In genomic region chr11:119094816-119095065, GRCh38 we compare ENCODE assay signal across 1 cellular context.
A peak's percentile ranks its signal among the peaks of the same experiment; 100 is the strongest.
TF ChIP-seq lines count a peak whose summit lies in the region.

No MANE protein-coding gene starts in this region.

TF ChIP-seq in HepG2, 621 proteins besides CTCF, POLR2A, EP300 and RAD21 (continued from another document):
- TF ChIP-seq SMAD9 (CRISPR knock-in tag; IDR thresholded peaks at IDR 0.05) (no peak), NR2F2 (IDR thresholded peaks at IDR 0.05; ENCODE audit: borderline replicate concordance, low read depth) (no peak), PAWR (CRISPR knock-in tag; IDR thresholded peaks at IDR 0.05; ENCODE audit: borderline replicate concordance) (peak; percentile 65; the same call in 1 of the 2 replicates), RXRB (CRISPR knock-in tag; IDR thresholded peaks at IDR 0.05; ENCODE audit: borderline replicate concordance) (no peak; the same call in 1 of the 2 replicates), ZFAT (CRISPR knock-in tag; conservative IDR thresholded peaks at IDR 0.05) (no peak), KDM3A (CRISPR knock-in tag; IDR thresholded peaks at IDR 0.05; ENCODE audit: low read depth) (no peak), AKAP8 (CRISPR knock-in tag; IDR thresholded peaks at IDR 0.05) (no peak), CREB1 (IDR thresholded peaks at IDR 0.05) (0 out of 2 replicates have a peak, but pooled peaks have one; percentile 1), CREB1 (CRISPR knock-in tag; IDR thresholded peaks at IDR 0.05) (no peak), ZMYM3 (CRISPR knock-in tag; IDR thresholded peaks at IDR 0.05) (no peak), ISX (CRISPR knock-in tag; conservative IDR thresholded peaks at IDR 0.05) (no peak), ZNF33B (CRISPR knock-in tag; IDR thresholded peaks at IDR 0.05) (no peak), ZNF256 (CRISPR knock-in tag; conservative IDR thresholded peaks at IDR 0.05) (no peak), NFE2 (CRISPR knock-in tag; IDR thresholded peaks at IDR 0.05) (no peak), ZNF33A (CRISPR knock-in tag; IDR thresholded peaks at IDR 0.05; ENCODE audit: borderline replicate concordance) (no peak), ZNF333 (CRISPR knock-in tag; IDR thresholded peaks at IDR 0.05; ENCODE audit: borderline replicate concordance) (no peak), NFRKB (IDR thresholded peaks at IDR 0.05) (no peak), MTA3 (CRISPR knock-in tag; IDR thresholded peaks at IDR 0.05) (no peak), ZNF567 (CRISPR knock-in tag; IDR thresholded peaks at IDR 0.05; ENCODE audit: borderline replicate concordance) (no peak), HNF4A (CRISPR knock-in tag; IDR thresholded peaks at IDR 0.05) (no peak), NR2F6 (IDR thresholded peaks at IDR 0.05) (no peak), NR2F6 (CRISPR knock-in tag; IDR thresholded peaks at IDR 0.05) (0 out of 2 replicates have a peak, but pooled peaks have one; percentile 8), PHF8 (CRISPR knock-in tag; IDR thresholded peaks at IDR 0.05) (peak; percentile 87), HNRNPK (IDR thresholded peaks at IDR 0.05; ENCODE audit: low read depth, low read length, poor library complexity, severe bottlenecking) (peak; percentile 84), SRY (CRISPR knock-in tag; IDR thresholded peaks at IDR 0.05) (no peak), FOXJ3 (CRISPR knock-in tag; IDR thresholded peaks at IDR 0.05; ENCODE audit: borderline replicate concordance) (no peak), ELF4 (CRISPR knock-in tag; IDR thresholded peaks at IDR 0.05; ENCODE audit: borderline replicate concordance) (no peak), GATA4 (IDR thresholded peaks at IDR 0.05; ENCODE audit: borderline replicate concordance, low read depth) (no peak), ATF3 (CRISPR knock-in tag; IDR thresholded peaks at IDR 0.05) (no peak), SNAI1 (CRISPR knock-in tag; IDR thresholded peaks at IDR 0.05; ENCODE audit: borderline replicate concordance) (peak; percentile 62; the same call in 1 of the 2 replicates), SALL1 (CRISPR knock-in tag; IDR thresholded peaks at IDR 0.05) (no peak), MIER3 (CRISPR knock-in tag; IDR thresholded peaks at IDR 0.05; ENCODE audit: borderline replicate concordance) (no peak), ZNF264 (CRISPR knock-in tag; IDR thresholded peaks at IDR 0.05) (no peak), GLMP (CRISPR knock-in tag; IDR thresholded peaks at IDR 0.05; ENCODE audit: borderline replicate concordance) (no peak), FOXK2 (IDR thresholded peaks at IDR 0.05) (no peak), ZNF577 (CRISPR knock-in tag; IDR thresholded peaks at IDR 0.05; ENCODE audit: borderline replicate concordance, low read depth) (no peak), DNMT3B (CRISPR knock-in tag; conservative IDR thresholded peaks at IDR 0.05) (no peak), FOXA1 (IDR thresholded peaks at IDR 0.05) (no peak), FOXA1 (CRISPR knock-in tag; IDR thresholded peaks at IDR 0.05) (no peak), HNRNPLL (IDR thresholded peaks at IDR 0.05; ENCODE audit: low read depth, low read length, poor library complexity, severe bottlenecking) (no peak), HBP1 (CRISPR knock-in tag; IDR thresholded peaks at IDR 0.05; ENCODE audit: low read depth) (0 out of 2 replicates have a peak, but pooled peaks have one; percentile 64), ETV5 (CRISPR knock-in tag; IDR thresholded peaks at IDR 0.05; ENCODE audit: borderline replicate concordance) (no peak), DPF2 (CRISPR knock-in tag; IDR thresholded peaks at IDR 0.05; ENCODE audit: borderline replicate concordance, low read depth) (no peak), SMAD3 (CRISPR knock-in tag; IDR thresholded peaks at IDR 0.05) (0 out of 2 replicates have a peak, but pooled peaks have one; percentile 2), SKI (IDR thresholded peaks at IDR 0.05; ENCODE audit: partially characterized antibody) (no peak), ZFY (CRISPR knock-in tag; IDR thresholded peaks at IDR 0.05) (peak; percentile 91), ZNF746 (CRISPR knock-in tag; IDR thresholded peaks at IDR 0.05) (no peak)
- TF ChIP-seq, protein P1, sequence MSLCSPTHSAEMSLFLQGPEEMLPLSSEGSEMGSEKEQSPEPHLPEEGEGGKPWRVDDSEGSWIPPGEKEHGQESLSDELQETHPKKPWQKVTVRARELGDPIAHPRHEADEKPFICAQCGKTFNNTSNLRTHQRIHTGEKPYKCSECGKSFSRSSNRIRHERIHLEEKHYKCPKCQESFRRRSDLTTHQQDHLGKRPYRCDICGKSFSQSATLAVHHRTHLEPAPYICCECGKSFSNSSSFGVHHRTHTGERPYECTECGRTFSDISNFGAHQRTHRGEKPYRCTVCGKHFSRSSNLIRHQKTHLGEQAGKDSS (CRISPR knock-in tag; IDR thresholded peaks at IDR 0.05; ENCODE audit: borderline replicate concordance, low read depth): no peak
- TF ChIP-seq, protein P2, sequence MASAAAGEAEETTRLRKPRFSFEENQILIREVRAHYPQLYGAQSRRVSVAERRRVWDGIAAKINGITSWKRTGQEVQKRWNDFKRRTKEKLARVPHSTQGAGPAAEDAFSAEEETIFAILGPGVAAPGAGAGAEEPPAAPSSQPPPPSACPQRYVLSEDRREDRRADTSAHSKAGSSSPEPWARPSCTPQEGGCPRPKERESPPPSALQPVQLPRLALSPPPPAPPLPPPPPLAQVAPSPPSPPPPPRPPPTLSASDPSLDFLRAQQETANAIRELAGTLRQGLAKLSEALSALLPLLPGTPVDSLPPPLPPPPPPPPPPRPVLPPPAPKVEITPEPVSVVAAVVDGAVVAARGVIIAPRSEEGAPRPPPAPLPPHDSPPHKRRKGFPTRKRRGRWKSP (CRISPR knock-in tag; IDR thresholded peaks at IDR 0.05): no peak
- TF ChIP-seq, protein P3, sequence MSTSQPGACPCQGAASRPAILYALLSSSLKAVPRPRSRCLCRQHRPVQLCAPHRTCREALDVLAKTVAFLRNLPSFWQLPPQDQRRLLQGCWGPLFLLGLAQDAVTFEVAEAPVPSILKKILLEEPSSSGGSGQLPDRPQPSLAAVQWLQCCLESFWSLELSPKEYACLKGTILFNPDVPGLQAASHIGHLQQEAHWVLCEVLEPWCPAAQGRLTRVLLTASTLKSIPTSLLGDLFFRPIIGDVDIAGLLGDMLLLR (CRISPR knock-in tag; IDR thresholded peaks at IDR 0.05): no peak
- TF ChIP-seq, protein P4, sequence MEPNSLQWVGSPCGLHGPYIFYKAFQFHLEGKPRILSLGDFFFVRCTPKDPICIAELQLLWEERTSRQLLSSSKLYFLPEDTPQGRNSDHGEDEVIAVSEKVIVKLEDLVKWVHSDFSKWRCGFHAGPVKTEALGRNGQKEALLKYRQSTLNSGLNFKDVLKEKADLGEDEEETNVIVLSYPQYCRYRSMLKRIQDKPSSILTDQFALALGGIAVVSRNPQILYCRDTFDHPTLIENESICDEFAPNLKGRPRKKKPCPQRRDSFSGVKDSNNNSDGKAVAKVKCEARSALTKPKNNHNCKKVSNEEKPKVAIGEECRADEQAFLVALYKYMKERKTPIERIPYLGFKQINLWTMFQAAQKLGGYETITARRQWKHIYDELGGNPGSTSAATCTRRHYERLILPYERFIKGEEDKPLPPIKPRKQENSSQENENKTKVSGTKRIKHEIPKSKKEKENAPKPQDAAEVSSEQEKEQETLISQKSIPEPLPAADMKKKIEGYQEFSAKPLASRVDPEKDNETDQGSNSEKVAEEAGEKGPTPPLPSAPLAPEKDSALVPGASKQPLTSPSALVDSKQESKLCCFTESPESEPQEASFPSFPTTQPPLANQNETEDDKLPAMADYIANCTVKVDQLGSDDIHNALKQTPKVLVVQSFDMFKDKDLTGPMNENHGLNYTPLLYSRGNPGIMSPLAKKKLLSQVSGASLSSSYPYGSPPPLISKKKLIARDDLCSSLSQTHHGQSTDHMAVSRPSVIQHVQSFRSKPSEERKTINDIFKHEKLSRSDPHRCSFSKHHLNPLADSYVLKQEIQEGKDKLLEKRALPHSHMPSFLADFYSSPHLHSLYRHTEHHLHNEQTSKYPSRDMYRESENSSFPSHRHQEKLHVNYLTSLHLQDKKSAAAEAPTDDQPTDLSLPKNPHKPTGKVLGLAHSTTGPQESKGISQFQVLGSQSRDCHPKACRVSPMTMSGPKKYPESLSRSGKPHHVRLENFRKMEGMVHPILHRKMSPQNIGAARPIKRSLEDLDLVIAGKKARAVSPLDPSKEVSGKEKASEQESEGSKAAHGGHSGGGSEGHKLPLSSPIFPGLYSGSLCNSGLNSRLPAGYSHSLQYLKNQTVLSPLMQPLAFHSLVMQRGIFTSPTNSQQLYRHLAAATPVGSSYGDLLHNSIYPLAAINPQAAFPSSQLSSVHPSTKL (CRISPR knock-in tag; IDR thresholded peaks at IDR 0.05): no peak
- TF ChIP-seq, protein P5, sequence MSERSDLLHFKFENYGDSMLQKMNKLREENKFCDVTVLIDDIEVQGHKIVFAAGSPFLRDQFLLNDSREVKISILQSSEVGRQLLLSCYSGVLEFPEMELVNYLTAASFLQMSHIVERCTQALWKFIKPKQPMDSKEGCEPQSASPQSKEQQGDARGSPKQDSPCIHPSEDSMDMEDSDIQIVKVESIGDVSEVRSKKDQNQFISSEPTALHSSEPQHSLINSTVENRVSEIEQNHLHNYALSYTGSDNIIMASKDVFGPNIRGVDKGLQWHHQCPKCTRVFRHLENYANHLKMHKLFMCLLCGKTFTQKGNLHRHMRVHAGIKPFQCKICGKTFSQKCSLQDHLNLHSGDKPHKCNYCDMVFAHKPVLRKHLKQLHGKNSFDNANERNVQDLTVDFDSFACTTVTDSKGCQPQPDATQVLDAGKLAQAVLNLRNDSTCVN (CRISPR knock-in tag; IDR thresholded peaks at IDR 0.05; ENCODE audit: borderline replicate concordance): no peak
- TF ChIP-seq, protein P6, sequence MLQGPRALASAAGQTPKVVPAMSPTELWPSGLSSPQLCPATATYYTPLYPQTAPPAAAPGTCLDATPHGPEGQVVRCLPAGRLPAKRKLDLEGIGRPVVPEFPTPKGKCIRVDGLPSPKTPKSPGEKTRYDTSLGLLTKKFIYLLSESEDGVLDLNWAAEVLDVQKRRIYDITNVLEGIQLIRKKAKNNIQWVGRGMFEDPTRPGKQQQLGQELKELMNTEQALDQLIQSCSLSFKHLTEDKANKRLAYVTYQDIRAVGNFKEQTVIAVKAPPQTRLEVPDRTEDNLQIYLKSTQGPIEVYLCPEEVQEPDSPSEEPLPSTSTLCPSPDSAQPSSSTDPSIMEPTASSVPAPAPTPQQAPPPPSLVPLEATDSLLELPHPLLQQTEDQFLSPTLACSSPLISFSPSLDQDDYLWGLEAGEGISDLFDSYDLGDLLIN (CRISPR knock-in tag; IDR thresholded peaks at IDR 0.05; ENCODE audit: borderline replicate concordance): no peak
TF ChIP-seq in HepG2: peak in this region for 18.
